In genomic region chr12:12467701-12468218, GRCh38 we compare ENCODE assay signal across 9 cellular contexts.
A peak's percentile ranks its signal among the peaks of the same experiment; 100 is the strongest.
DNase-seq lines count a peak whose midpoint lies in the region; ATAC-seq and TF ChIP-seq lines count a peak whose summit lies in the region.
"Had no signal": no experiment of that assay in that cellular context is flagged by ENCODE, and none has a peak within 500 bp of the region (broad histone marks: within the 10 kb centered on the region; RNA-seq: fewer than 3 reads in every experiment).

No MANE protein-coding gene starts in this region.

- peak overlapping the region in 9 of 10 donors; percentile 16 to 70 (median 50) for H3K4me3 Mint-ChIP-seq in naive thymus-derived CD4-positive, alpha-beta T cell

- peak overlapping the region; percentile 75 for H3K27ac ChIP-seq in naive thymus-derived CD4-positive, alpha-beta T cell (ENCODE audit: low read depth, low read length)
- peak overlapping the region in 1 of 5 donors; percentile 34 for H3K27ac ChIP-seq in adrenal gland

- H3K9me3 Mint-ChIP-seq in naive thymus-derived CD4-positive, alpha-beta T cell, result no peaks in the 10 kb centered on the region

- H3K9ac ChIP-seq in adipocyte (ENCODE audit: low read length), result peak overlapping the region; percentile 13

- peak; percentile 38 for ATAC-seq in naive thymus-derived CD4-positive, alpha-beta T cell
- no peak for ATAC-seq in HG02588 (IDR thresholded peaks at IDR 0.05; ENCODE audit: unreplicated experiment)
- no peak for ATAC-seq in HG03039 (IDR thresholded peaks at IDR 0.05; ENCODE audit: unreplicated experiment)
- ATAC-seq: Panc1 had no signal

- H3K36me3 Mint-ChIP-seq in naive thymus-derived CD4-positive, alpha-beta T cell, result peaks cover 20 to 47% (median 46%) of the 10 kb centered on the region in 5 donors

- POLR2A ChIA-PET in naive thymus-derived CD4-positive, alpha-beta T cell (lab: Charles Lee), result interaction anchor here (0.7 to 3.7 kb wide), 6 partner anchors 10 to 248 kb away, joined by 3 to 48 read pairs (median 8); partner anchors contain the start of gene CREBL2

- H3K4me1 Mint-ChIP-seq in naive thymus-derived CD4-positive, alpha-beta T cell, result peaks cover 19 to 63% (median 52%) of the 10 kb centered on the region in 7 donors

- H3K27ac Mint-ChIP-seq in naive thymus-derived CD4-positive, alpha-beta T cell, result peak overlapping the region; percentile 89 to 99 (median 96)

- H3K4me3 ChIP-seq in adipocyte (ENCODE audit: low read length), result no peak overlapping the region
- no peak overlapping the region for H3K4me3 ChIP-seq in naive thymus-derived CD4-positive, alpha-beta T cell (ENCODE audit: low read length)
- no peak overlapping the region for H3K4me3 ChIP-seq in adrenal gland

- H3K27me3 ChIP-seq in adipocyte (replicated peaks; ENCODE audit: control insufficient read depth, insufficient read depth, low read length) (no peaks in the 10 kb centered on the region), adrenal gland (no peaks in the 10 kb centered on the region)
- H3K27me3 ChIP-seq in naive thymus-derived CD4-positive, alpha-beta T cell (ENCODE audit: control insufficient read depth in 2 of 2, insufficient read depth in 2 of 2, low read length in 2 of 2), result no peaks in the 10 kb centered on the region

- 85 to 96% (median 88%) methylated on average over 9 to 13 of the region's 13 CpGs for WGBS in adrenal gland, 4 donors

- peaks cover 27% of the 10 kb centered on the region for H3K4me1 ChIP-seq in adipocyte (ENCODE audit: control insufficient read depth, insufficient read depth, low read length)
- H3K4me1 ChIP-seq in naive thymus-derived CD4-positive, alpha-beta T cell (ENCODE audit: control insufficient read depth in 2 of 2, insufficient read depth in 2 of 2, low read length in 2 of 2), result peaks cover 29 to 39% of the 10 kb centered on the region in 2 donors
- H3K4me1 ChIP-seq in adrenal gland (replicated peaks in 1 of 2), result no peaks in the 10 kb centered on the region

- H3K36me3 ChIP-seq in adipocyte (ENCODE audit: control insufficient read depth, insufficient read depth, low read length, severe bottlenecking) (no peaks in the 10 kb centered on the region), adrenal gland (replicated peaks in 1 of 2) (no peaks in the 10 kb centered on the region)
- H3K36me3 ChIP-seq in naive thymus-derived CD4-positive, alpha-beta T cell (ENCODE audit: control insufficient read depth in 2 of 3, insufficient read depth in 3 of 3, low read length in 3 of 3), result no peaks in the 10 kb centered on the region

- TF ChIP-seq CTCF in adrenal gland (IDR thresholded peaks at IDR 0.05), result no peak

- no peaks in the 10 kb centered on the region for H3K27me3 Mint-ChIP-seq in naive thymus-derived CD4-positive, alpha-beta T cell

- no peak for TF ChIP-seq POLR2A in adrenal gland (IDR thresholded peaks at IDR 0.05)

- H3K9me3 ChIP-seq in adipocyte (ENCODE audit: control insufficient read depth, low read length), result no peaks in the 10 kb centered on the region
- H3K9me3 ChIP-seq in naive thymus-derived CD4-positive, alpha-beta T cell (ENCODE audit: control insufficient read depth in 2 of 3, low read length in 3 of 3), result no peaks in the 10 kb centered on the region
- H3K9me3 ChIP-seq in adrenal gland (replicated peaks in 1 of 3), result no peaks in the 10 kb centered on the region

- intact Hi-C loops in naive thymus-derived CD4-positive, alpha-beta T cell (cut with micrococcal nuclease), result loop anchor here (2.0 to 5.0 kb wide), 3 partner anchors 15 to 65 kb away; no protein-coding TSS in a partner anchor
- intact Hi-C loops in adrenal gland (cut with DNase I), result no loop called here

- peak; percentile 66 for DNase-seq in stimulated activated CD4-positive, alpha-beta T cell treated with anti-CD3 and anti-CD28 coated beads, Interleukin-15, amount 100 ng/mL, for 24 hours
- DNase-seq in stimulated activated CD4-positive, alpha-beta T cell treated with anti-CD3 and anti-CD28 coated beads, Interleukin-12 subunit alpha, Interleukin-12 subunit beta, amount 100 ng/mL, for 4 hours, result no peak
- DNase-seq in adipocyte (ENCODE audit: low read depth) (no peak), adrenal gland (no peak), COR-L47 (lab: John Stamatoyannopoulos, UW) (no peak)
- DNase-seq in naive thymus-derived CD4-positive, alpha-beta T cell, result peak in 3 of 9 donors; percentile 15 to 37 (median 35)

- CTCF ChIA-PET in naive thymus-derived CD4-positive, alpha-beta T cell (lab: Charles Lee), result interaction anchor here (2.2 kb wide), 1 partner anchor 26 kb away, joined by 7 read pairs; no protein-coding TSS in a partner anchor

Comparison
In these comparisons a context has a peak if more than half of its experiments do, and no peak if none do; other contexts are left out.
1. intact Hi-C loops: an anchor here in naive thymus-derived CD4-positive, alpha-beta T cell (2.0 to 5.0 kb wide); none called in adrenal gland.